Comparison of ENCODE assay signal across 14 cellular contexts in the genomic region with DNA sequence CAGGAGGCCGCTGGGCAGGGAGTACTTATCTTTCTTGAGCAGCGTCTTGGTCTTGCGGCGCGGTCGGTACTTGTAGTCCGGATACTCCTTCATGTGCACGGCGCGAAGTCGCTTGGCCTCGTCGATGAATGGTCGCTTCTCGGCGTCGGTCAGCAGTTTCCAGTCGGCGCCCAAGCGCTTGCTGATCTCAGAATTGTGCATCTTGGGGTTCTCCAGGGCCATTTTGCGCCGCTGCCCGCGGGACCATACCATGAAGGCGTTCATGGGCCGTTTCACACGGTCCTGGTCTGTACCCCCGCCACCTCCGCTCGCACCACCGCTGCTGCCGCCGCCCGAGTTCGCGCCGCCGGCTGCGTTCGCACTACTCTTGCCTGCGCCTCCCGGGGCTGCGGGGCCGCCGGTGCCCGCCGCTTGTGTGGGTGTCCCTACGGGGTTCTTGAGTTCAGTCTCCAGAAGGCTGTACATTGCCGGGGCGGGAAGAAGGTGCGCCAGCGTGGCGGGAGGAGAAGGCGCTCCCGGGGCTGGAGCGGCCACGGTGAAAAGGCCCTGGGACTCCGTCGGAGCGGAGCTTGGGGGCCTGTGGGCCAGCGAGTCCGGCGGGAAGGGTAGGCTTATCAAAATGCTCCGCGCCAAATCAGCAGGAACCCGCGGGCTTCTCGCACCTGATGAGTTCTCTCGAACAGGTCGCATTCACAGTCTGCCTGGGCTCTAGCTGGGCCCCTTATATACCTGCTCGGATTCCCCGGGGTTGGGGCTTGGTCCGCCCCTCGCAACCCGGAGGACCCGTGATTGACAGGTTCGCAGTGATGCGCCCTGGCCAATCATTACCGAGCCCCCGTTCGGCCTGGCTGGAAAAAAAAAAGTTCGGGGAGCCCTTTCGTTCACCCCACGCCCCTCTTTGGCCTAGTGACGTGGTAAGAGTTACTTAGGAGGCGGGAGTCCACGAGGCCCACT. TPM values are rescaled to one million over a fixed set of nuclear protein-coding genes. Genes with fewer than 3 reads are reported as not detected.
DNase-seq lines count a peak whose midpoint lies in the region; ATAC-seq and TF ChIP-seq lines count a peak whose summit lies in the region.
"Had no signal": no experiment of that assay in that cellular context is flagged by ENCODE, and none has a peak within 500 bp of the region (broad histone marks: within the 10 kb centered on the region; RNA-seq: fewer than 3 reads in every experiment).

Gene SOX3 (minus strand): TSS at position 699 of the 954 bp plus-strand sequence. CDS start 9 bp downstream, at position 690.

- peaks cover 3% of the 10 kb centered on the region for H3K36me3 Mint-ChIP-seq in activated CD8-positive, alpha-beta memory T cell treated with anti-CD3 and anti-CD28 coated beads, Interleukin-2, amount 10 ng/mL, durations not matched to agents 7 days and 5 days
- no peaks in the 10 kb centered on the region for H3K36me3 Mint-ChIP-seq in stimulated activated memory B cell treated with anti-CD40 and anti-IgM and Interleukin-4, amounts not matched to agents 10 μg/mL and 1 μg/mL and 100 μg/mL, for 72 hours
- H3K36me3 Mint-ChIP-seq: activated naive CD4-positive, alpha-beta T cell treated with anti-CD3 and anti-CD28 coated beads, Interleukin-2, amount 50 U/mL, for 24 hours had no signal

- H3K4me3 ChIP-seq in neuron (ENCODE audit: low read length), result peak within 1 kb of the TSS; percentile 70
- H3K4me3 ChIP-seq: BLaER1 treated with 17β-estradiol and CSF1 and Interleukin-3, amounts not matched to agents 10 nM and 100 nM had no signal

- H3K27me3 ChIP-seq in neuron (ENCODE audit: insufficient read depth, low read length), result peaks cover 3% of the 10 kb centered on the region

- H2AFZ ChIP-seq in neuron (ENCODE audit: low read depth, low read length), result no peak within 1 kb of the TSS

- H3K9me3 Mint-ChIP-seq in stimulated activated naive CD8-positive, alpha-beta T cell treated with anti-CD3 and anti-CD28 coated beads, Interleukin-15, amount 100 ng/mL, for 72 hours, result no peaks in the 10 kb centered on the region
- no peaks in the 10 kb centered on the region for H3K9me3 Mint-ChIP-seq in activated CD8-positive, alpha-beta memory T cell treated with anti-CD3 and anti-CD28 coated beads, Interleukin-2, amount 10 ng/mL, durations not matched to agents 7 days and 5 days (ENCODE audit: low read depth)
- no peaks in the 10 kb centered on the region for H3K9me3 Mint-ChIP-seq in stimulated activated memory B cell treated with anti-CD40 and anti-IgM and Interleukin-4, amounts not matched to agents 10 μg/mL and 1 μg/mL and 100 μg/mL, for 72 hours
- H3K9me3 Mint-ChIP-seq: activated naive CD4-positive, alpha-beta T cell treated with anti-CD3 and anti-CD28 coated beads, Interleukin-2, amount 50 U/mL, for 24 hours had no signal

- H3K27me3 Mint-ChIP-seq in stimulated activated naive CD8-positive, alpha-beta T cell treated with anti-CD3 and anti-CD28 coated beads, Interleukin-15, amount 100 ng/mL, for 72 hours, result peaks cover 85% of the 10 kb centered on the region
- H3K27me3 Mint-ChIP-seq in activated CD8-positive, alpha-beta memory T cell treated with anti-CD3 and anti-CD28 coated beads, Interleukin-2, amount 10 ng/mL, durations not matched to agents 7 days and 5 days, result peaks cover 67% of the 10 kb centered on the region
- H3K27me3 Mint-ChIP-seq in stimulated activated memory B cell treated with anti-CD40 and anti-IgM and Interleukin-4, amounts not matched to agents 10 μg/mL and 1 μg/mL and 100 μg/mL, for 72 hours, result peaks cover 50% of the 10 kb centered on the region

- no peak for ATAC-seq in stimulated activated naive CD8-positive, alpha-beta T cell treated with anti-CD3 and anti-CD28 coated beads, Interleukin-15, amount 100 ng/mL, for 72 hours
- ATAC-seq in stimulated activated naive CD8-positive, alpha-beta T cell treated with anti-CD3 and anti-CD28 coated beads, Interleukin-15, Interleukin-2, amounts not matched to agents 100 U/mL and 50 U/mL, for 24 hours, result no peak
- no peak for ATAC-seq in activated CD8-positive, alpha-beta memory T cell treated with anti-CD3 and anti-CD28 coated beads, Interleukin-2, amount 10 ng/mL, durations not matched to agents 7 days and 5 days
- no peak for ATAC-seq in stimulated activated memory B cell treated with anti-CD40 and anti-IgM and Interleukin-4, amounts not matched to agents 10 μg/mL and 1 μg/mL and 100 μg/mL, for 72 hours
- ATAC-seq in GM21717 (IDR thresholded peaks at IDR 0.05; ENCODE audit: unreplicated experiment), result no peak
- no peak for ATAC-seq in HG03342 (IDR thresholded peaks at IDR 0.05; ENCODE audit: unreplicated experiment)

- H3K4me1 ChIP-seq in neuron (ENCODE audit: insufficient read depth, low read length), result peaks cover 16% of the 10 kb centered on the region
- H3K4me1 ChIP-seq: BLaER1 treated with 17β-estradiol and CSF1 and Interleukin-3, amounts not matched to agents 10 nM and 100 nM had no signal

- CTCF ChIA-PET in activated CD8-positive, alpha-beta memory T cell treated with anti-CD3 and anti-CD28 coated beads, Interleukin-2, amount 10 ng/mL, durations not matched to agents 7 days and 5 days (lab: Charles Lee), result no interaction called here

- peak within 1 kb of the TSS in 1 of 2 donors; percentile 42 for H3K27ac Mint-ChIP-seq in stimulated activated naive CD8-positive, alpha-beta T cell treated with anti-CD3 and anti-CD28 coated beads, Interleukin-15, amount 100 ng/mL, for 72 hours
- H3K27ac Mint-ChIP-seq in activated CD8-positive, alpha-beta memory T cell treated with anti-CD3 and anti-CD28 coated beads, Interleukin-2, amount 10 ng/mL, durations not matched to agents 7 days and 5 days, result no peak within 1 kb of the TSS
- H3K27ac Mint-ChIP-seq in stimulated activated memory B cell treated with anti-CD40 and anti-IgM and Interleukin-4, amounts not matched to agents 10 μg/mL and 1 μg/mL and 100 μg/mL, for 72 hours, result no peak within 1 kb of the TSS
- H3K27ac Mint-ChIP-seq: activated naive CD4-positive, alpha-beta T cell treated with anti-CD3 and anti-CD28 coated beads, Interleukin-2, amount 50 U/mL, for 24 hours had no signal

- H3K36me3 ChIP-seq in neuron (ENCODE audit: insufficient read depth, low read length), result no peaks in the 10 kb centered on the region
- H3K36me3 ChIP-seq: BLaER1 treated with 17β-estradiol and CSF1 and Interleukin-3, amounts not matched to agents 10 nM and 100 nM had no signal

- no peak for TF ChIP-seq POLR2A in erythroblast (IDR thresholded peaks at IDR 0.05; ENCODE audit: low read length)

- H3K4me3 Mint-ChIP-seq in stimulated activated naive CD8-positive, alpha-beta T cell treated with anti-CD3 and anti-CD28 coated beads, Interleukin-15, amount 100 ng/mL, for 72 hours, result peak within 1 kb of the TSS; percentile 18 to 35
- H3K4me3 Mint-ChIP-seq in activated CD8-positive, alpha-beta memory T cell treated with anti-CD3 and anti-CD28 coated beads, Interleukin-2, amount 10 ng/mL, durations not matched to agents 7 days and 5 days, result no peak within 1 kb of the TSS
- H3K4me3 Mint-ChIP-seq in stimulated activated memory B cell treated with anti-CD40 and anti-IgM and Interleukin-4, amounts not matched to agents 10 μg/mL and 1 μg/mL and 100 μg/mL, for 72 hours, result no peak within 1 kb of the TSS

- no peak for DNase-seq in stimulated activated naive CD8-positive, alpha-beta T cell treated with anti-CD3 and anti-CD28 coated beads, Interleukin-15, amount 100 ng/mL, for 72 hours
- DNase-seq in stimulated activated naive CD8-positive, alpha-beta T cell treated with anti-CD3 and anti-CD28 coated beads, Interleukin-15, Interleukin-2, amounts not matched to agents 100 U/mL and 50 U/mL, for 24 hours, result no peak
- DNase-seq in erythroblast (lab: John Stamatoyannopoulos, UW), result peak; percentile 0 to 19
- no peak for DNase-seq in activated CD8-positive, alpha-beta memory T cell treated with anti-CD3 and anti-CD28 coated beads, Interleukin-2, amount 10 ng/mL, durations not matched to agents 7 days and 5 days
- DNase-seq: GOT3, NCI-H446 treated with DMSO at 0.1 percent for 48 hours, SIG-M5 had no signal

- no peaks in the 10 kb centered on the region for H3K9me3 ChIP-seq in neuron (ENCODE audit: low read length)

- peaks cover 14% of the 10 kb centered on the region for H3K4me1 Mint-ChIP-seq in stimulated activated naive CD8-positive, alpha-beta T cell treated with anti-CD3 and anti-CD28 coated beads, Interleukin-15, amount 100 ng/mL, for 72 hours
- no peaks in the 10 kb centered on the region for H3K4me1 Mint-ChIP-seq in activated CD8-positive, alpha-beta memory T cell treated with anti-CD3 and anti-CD28 coated beads, Interleukin-2, amount 10 ng/mL, durations not matched to agents 7 days and 5 days
- no peaks in the 10 kb centered on the region for H3K4me1 Mint-ChIP-seq in stimulated activated memory B cell treated with anti-CD40 and anti-IgM and Interleukin-4, amounts not matched to agents 10 μg/mL and 1 μg/mL and 100 μg/mL, for 72 hours

RNA-seq across cellular contexts. Expression of gene SOX3, which starts in this region (rescaled TPM):
- not detected for total RNA-seq in activated CD8-positive, alpha-beta memory T cell treated with anti-CD3 and anti-CD28 coated beads, Interleukin-2, amount 10 ng/mL, durations not matched to agents 7 days and 5 days
- total RNA-seq: left colon had no signal

Comparison
In these comparisons a context has a peak if more than half of its experiments do, and no peak if none do; other contexts are left out.
1. DNase-seq: peak in erythroblast (2 of 2); none in stimulated activated naive CD8-positive, alpha-beta T cell treated with anti-CD3 and anti-CD28 coated beads, Interleukin-15, amount 100 ng/mL, for 72 hours (0 of 2), stimulated activated naive CD8-positive, alpha-beta T cell treated with anti-CD3 and anti-CD28 coated beads, Interleukin-15, Interleukin-2, amounts not matched to agents 100 U/mL and 50 U/mL, for 24 hours (single experiment) and activated CD8-positive, alpha-beta memory T cell treated with anti-CD3 and anti-CD28 coated beads, Interleukin-2, amount 10 ng/mL, durations not matched to agents 7 days and 5 days (single experiment).
2. H3K4me3 Mint-ChIP-seq: peak in stimulated activated naive CD8-positive, alpha-beta T cell treated with anti-CD3 and anti-CD28 coated beads, Interleukin-15, amount 100 ng/mL, for 72 hours (2 of 2); none in activated CD8-positive, alpha-beta memory T cell treated with anti-CD3 and anti-CD28 coated beads, Interleukin-2, amount 10 ng/mL, durations not matched to agents 7 days and 5 days (single experiment) and stimulated activated memory B cell treated with anti-CD40 and anti-IgM and Interleukin-4, amounts not matched to agents 10 μg/mL and 1 μg/mL and 100 μg/mL, for 72 hours (single experiment).